ENCODE assay signal across 1 cellular context in the genomic region with DNA sequence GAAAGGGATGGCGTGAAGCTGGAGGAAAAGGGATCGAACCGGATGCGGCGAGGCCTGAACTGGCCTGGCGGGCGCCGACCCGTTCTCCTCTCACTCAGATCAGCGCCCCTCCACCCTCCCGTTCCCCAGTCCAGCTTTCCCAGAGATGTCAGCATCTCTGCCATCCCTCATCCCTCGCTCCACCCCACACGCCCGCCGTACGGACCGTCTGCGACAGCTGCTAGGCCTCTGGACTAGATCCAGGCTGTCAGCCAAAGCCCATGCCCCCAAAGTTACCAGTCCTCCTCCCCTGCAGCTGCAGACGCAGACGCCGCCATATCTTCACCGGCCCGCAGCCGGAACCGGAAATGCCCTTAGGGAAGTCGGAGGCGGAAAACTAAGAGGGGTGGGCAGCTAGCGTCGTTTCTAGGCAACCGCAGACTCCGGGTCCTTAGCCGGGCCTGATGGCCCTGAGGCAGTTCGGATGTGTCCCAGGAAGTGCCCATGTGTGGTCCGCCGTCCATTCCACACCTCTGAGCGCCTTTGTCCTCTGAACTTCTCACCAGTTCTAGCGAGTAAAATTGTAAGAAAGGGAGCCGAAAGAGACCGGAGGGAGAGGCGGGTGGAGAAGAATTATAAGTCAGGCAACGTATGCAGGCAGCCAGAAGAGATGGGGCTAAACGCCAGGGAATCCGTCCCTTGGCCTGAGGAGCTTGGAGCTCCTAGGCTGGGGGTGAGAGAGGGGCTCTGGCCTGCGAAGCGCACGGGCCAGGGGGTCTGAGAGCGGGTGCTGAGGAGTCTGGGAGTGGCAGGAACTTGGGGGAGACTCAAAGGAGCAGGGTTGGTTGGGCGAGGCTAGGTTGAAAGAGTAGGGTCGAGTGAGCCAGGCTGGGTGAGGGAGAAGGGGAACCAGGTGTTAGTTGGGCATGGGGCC.
TF ChIP-seq lines count a peak whose summit lies in the region.

A gene with protein sequence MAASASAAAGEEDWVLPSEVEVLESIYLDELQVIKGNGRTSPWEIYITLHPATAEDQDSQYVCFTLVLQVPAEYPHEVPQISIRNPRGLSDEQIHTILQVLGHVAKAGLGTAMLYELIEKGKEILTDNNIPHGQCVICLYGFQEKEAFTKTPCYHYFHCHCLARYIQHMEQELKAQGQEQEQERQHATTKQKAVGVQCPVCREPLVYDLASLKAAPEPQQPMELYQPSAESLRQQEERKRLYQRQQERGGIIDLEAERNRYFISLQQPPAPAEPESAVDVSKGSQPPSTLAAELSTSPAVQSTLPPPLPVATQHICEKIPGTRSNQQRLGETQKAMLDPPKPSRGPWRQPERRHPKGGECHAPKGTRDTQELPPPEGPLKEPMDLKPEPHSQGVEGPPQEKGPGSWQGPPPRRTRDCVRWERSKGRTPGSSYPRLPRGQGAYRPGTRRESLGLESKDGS (minus strand): TSS at position 349 of the 913 bp plus-strand sequence. CDS start 32 bp downstream, at position 317.
A gene with protein sequence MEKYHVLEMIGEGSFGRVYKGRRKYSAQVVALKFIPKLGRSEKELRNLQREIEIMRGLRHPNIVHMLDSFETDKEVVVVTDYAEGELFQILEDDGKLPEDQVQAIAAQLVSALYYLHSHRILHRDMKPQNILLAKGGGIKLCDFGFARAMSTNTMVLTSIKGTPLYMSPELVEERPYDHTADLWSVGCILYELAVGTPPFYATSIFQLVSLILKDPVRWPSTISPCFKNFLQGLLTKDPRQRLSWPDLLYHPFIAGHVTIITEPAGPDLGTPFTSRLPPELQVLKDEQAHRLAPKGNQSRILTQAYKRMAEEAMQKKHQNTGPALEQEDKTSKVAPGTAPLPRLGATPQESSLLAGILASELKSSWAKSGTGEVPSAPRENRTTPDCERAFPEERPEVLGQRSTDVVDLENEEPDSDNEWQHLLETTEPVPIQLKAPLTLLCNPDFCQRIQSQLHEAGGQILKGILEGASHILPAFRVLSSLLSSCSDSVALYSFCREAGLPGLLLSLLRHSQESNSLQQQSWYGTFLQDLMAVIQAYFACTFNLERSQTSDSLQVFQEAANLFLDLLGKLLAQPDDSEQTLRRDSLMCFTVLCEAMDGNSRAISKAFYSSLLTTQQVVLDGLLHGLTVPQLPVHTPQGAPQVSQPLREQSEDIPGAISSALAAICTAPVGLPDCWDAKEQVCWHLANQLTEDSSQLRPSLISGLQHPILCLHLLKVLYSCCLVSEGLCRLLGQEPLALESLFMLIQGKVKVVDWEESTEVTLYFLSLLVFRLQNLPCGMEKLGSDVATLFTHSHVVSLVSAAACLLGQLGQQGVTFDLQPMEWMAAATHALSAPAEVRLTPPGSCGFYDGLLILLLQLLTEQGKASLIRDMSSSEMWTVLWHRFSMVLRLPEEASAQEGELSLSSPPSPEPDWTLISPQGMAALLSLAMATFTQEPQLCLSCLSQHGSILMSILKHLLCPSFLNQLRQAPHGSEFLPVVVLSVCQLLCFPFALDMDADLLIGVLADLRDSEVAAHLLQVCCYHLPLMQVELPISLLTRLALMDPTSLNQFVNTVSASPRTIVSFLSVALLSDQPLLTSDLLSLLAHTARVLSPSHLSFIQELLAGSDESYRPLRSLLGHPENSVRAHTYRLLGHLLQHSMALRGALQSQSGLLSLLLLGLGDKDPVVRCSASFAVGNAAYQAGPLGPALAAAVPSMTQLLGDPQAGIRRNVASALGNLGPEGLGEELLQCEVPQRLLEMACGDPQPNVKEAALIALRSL (N-terminal part only) (plus strand): TSS at position 433 of the 913 bp plus-strand sequence. CDS start 744 bp downstream, outside the sequence.

TF ChIP-seq in GM23338, 12 proteins besides CTCF, POLR2A, EP300 and RAD21:
- TF ChIP-seq POLR2AphosphoS5 (IDR thresholded peaks at IDR 0.05; ENCODE audit: low read depth) (peak; percentile 91), EZH2 (IDR thresholded peaks at IDR 0.05; ENCODE audit: low read depth, unreplicated experiment) (no peak), REST (IDR thresholded peaks at IDR 0.05; ENCODE audit: unreplicated experiment) (no peak), EZH2phosphoT487 (IDR thresholded peaks at IDR 0.05; ENCODE audit: unreplicated experiment) (no peak), JUNB (IDR thresholded peaks at IDR 0.05; ENCODE audit: unreplicated experiment) (no peak)
- TF ChIP-seq, protein P1, sequence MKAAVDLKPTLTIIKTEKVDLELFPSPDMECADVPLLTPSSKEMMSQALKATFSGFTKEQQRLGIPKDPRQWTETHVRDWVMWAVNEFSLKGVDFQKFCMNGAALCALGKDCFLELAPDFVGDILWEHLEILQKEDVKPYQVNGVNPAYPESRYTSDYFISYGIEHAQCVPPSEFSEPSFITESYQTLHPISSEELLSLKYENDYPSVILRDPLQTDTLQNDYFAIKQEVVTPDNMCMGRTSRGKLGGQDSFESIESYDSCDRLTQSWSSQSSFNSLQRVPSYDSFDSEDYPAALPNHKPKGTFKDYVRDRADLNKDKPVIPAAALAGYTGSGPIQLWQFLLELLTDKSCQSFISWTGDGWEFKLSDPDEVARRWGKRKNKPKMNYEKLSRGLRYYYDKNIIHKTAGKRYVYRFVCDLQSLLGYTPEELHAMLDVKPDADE (IDR thresholded peaks at IDR 0.05), result peak; percentile 63; the same call in 1 of the 2 replicates
TF ChIP-seq in GM23338: peak in this region for 2.
